Comparison of ENCODE assay signal across 8 cellular contexts in the genomic region with DNA sequence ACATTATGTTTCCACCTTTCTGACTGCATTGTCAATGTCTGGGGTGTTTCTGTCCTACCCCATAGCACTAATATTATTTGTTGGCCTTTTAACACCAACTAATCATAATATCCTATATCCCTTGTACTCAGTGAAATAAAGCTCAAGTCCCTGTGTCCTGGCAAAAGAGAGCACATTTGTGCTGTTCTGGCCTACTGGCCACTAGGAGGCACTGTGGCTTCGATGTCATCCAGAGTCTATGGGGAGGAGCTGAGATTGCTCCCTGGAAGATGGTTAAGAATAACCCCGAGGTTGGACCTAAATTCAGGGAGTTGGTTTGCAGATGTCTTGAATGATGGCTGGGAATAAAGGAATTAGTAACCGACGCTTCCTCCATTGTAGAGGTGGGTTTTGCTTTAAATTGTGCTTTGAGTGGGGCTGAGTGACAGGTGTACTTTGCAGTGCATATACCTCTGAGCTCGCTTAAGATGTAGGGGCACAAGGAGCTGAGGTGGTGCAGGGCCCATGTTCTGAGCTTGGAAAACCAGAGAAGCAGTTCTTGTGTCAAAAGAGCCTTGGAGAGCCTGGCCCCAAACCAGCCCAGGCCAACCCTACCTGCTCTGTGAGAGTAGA.
A peak's percentile ranks its signal among the peaks of the same experiment; 100 is the strongest.
DNase-seq lines count a peak whose midpoint lies in the region; ATAC-seq, FAIRE-seq and TF ChIP-seq lines count a peak whose summit lies in the region.

No MANE protein-coding gene starts in this region.

- H3K27ac Mint-ChIP-seq in astrocyte (ENCODE audit: unreplicated experiment) = peak overlapping the region; percentile 88
- H3K27ac Mint-ChIP-seq in stimulated activated naive CD8-positive, alpha-beta T cell treated with anti-CD3 and anti-CD28 coated beads, Interleukin-15, amount 100 ng/mL, for 72 hours = no peak overlapping the region

- POLR2A ChIA-PET in HepG2 (lab: Yijun Ruan, JAX) = no interaction called here

- ATAC-seq in HG03175 (IDR thresholded peaks at IDR 0.05; ENCODE audit: unreplicated experiment) (peak; percentile 90), SK-N-SH treated with all-trans-retinoic acid at 6 μM for 48 hours (peak; percentile 56), HepG2 (peak; percentile 82)
- peak; percentile 74 for ATAC-seq in stimulated activated naive CD8-positive, alpha-beta T cell treated with anti-CD3 and anti-CD28 coated beads, Interleukin-15, amount 100 ng/mL, for 72 hours

- no peaks in the 10 kb centered on the region for H3K9me3 Mint-ChIP-seq in astrocyte (ENCODE audit: unreplicated experiment)
- H3K9me3 Mint-ChIP-seq in stimulated activated naive CD8-positive, alpha-beta T cell treated with anti-CD3 and anti-CD28 coated beads, Interleukin-15, amount 100 ng/mL, for 72 hours = no peaks in the 10 kb centered on the region

- no peaks in the 10 kb centered on the region for H3K9me3 ChIP-seq in astrocyte (ENCODE audit: insufficient read depth, low read depth, low read length)
- no peaks in the 10 kb centered on the region for H3K9me3 ChIP-seq in HepG2 (ENCODE audit: low read length)
- H3K9me3 ChIP-seq in prostate gland = no peaks in the 10 kb centered on the region

- no peaks in the 10 kb centered on the region for H3K27me3 Mint-ChIP-seq in astrocyte (ENCODE audit: low read depth, unreplicated experiment)
- H3K27me3 Mint-ChIP-seq in stimulated activated naive CD8-positive, alpha-beta T cell treated with anti-CD3 and anti-CD28 coated beads, Interleukin-15, amount 100 ng/mL, for 72 hours = peaks cover 26% of the 10 kb centered on the region

- H3K27me3 ChIP-seq in astrocyte (ENCODE audit: insufficient read depth, low read length) (no peaks in the 10 kb centered on the region), HepG2 (ENCODE audit: control insufficient read depth in 1 of 2, insufficient read depth in 2 of 2, low read length in 2 of 2) (peaks cover 0 to 6% of the 10 kb centered on the region in 2 experiments; a peak in 1 of 5 replicates), prostate gland (replicated peaks; ENCODE audit: insufficient read depth) (no peaks in the 10 kb centered on the region)

- TF ChIP-seq EP300 in HepG2 (IDR thresholded peaks at IDR 0.05; ENCODE audit: low read depth in 2 of 2, low read length in 2 of 2) = no peak
- no peak for TF ChIP-seq EP300 in HepG2 (CRISPR knock-in tag; IDR thresholded peaks at IDR 0.05; ENCODE audit: borderline replicate concordance)

- TF ChIP-seq CTCF in astrocyte (IDR thresholded peaks at IDR 0.05; ENCODE audit: insufficient read depth, low read depth, low read length) = peak; percentile 84
- peak; percentile 55 for TF ChIP-seq CTCF in HepG2 (CRISPR knock-in tag; IDR thresholded peaks at IDR 0.05)
- peak in 2 of 4 experiments; percentile 33 to 43 for TF ChIP-seq CTCF in prostate gland (IDR thresholded peaks at IDR 0.05)

- 38% methylated on average over 5 of the region's 5 CpGs for WGBS in HepG2 (ENCODE audit: low lambda C conversion rate)
- WGBS in prostate gland = 40% methylated on average over 5 of the region's 5 CpGs

- BruUV-seq in HepG2 (replicated peaks; lab: Mats Ljungman, UMichigan) = no TSS peak

- peak overlapping the region; percentile 72 for H3K27ac ChIP-seq in astrocyte (ENCODE audit: low read depth, low read length)
- H3K27ac ChIP-seq in HepG2 (ENCODE audit: extremely low read length, insufficient read depth, low read length) = no peak overlapping the region
- H3K27ac ChIP-seq in prostate gland = no peak overlapping the region

- H2AFZ ChIP-seq in astrocyte (ENCODE audit: low read depth, low read length) = no peak overlapping the region
- no peak overlapping the region for H2AFZ ChIP-seq in HepG2 (ENCODE audit: low read length)

- no peaks in the 10 kb centered on the region for H3K79me2 ChIP-seq in astrocyte (ENCODE audit: insufficient read depth, low read length)
- no peaks in the 10 kb centered on the region for H3K79me2 ChIP-seq in HepG2 (ENCODE audit: insufficient read depth, low read length)

- peaks cover 57% of the 10 kb centered on the region for H3K4me1 Mint-ChIP-seq in astrocyte (ENCODE audit: low read depth, unreplicated experiment)
- peaks cover 5% of the 10 kb centered on the region for H3K4me1 Mint-ChIP-seq in stimulated activated naive CD8-positive, alpha-beta T cell treated with anti-CD3 and anti-CD28 coated beads, Interleukin-15, amount 100 ng/mL, for 72 hours

- TF ChIP-seq RAD21 in HepG2 (CRISPR knock-in tag; IDR thresholded peaks at IDR 0.05) = no peak

- H3K36me3 Mint-ChIP-seq in astrocyte (ENCODE audit: low read depth, unreplicated experiment) = no peaks in the 10 kb centered on the region

- CTCF ChIA-PET in HepG2 (lab: Yijun Ruan, JAX; ENCODE audit: low intra/inter-chr PET ratio, low total read pairs) = no interaction called here

- FAIRE-seq in astrocyte (lab: Jason Lieb, UNC) = no peak
- no peak for FAIRE-seq in HepG2 (lab: Jason Lieb, UNC)

- H3K4me2 ChIP-seq in astrocyte (ENCODE audit: low read length) = peak overlapping the region; percentile 26
- no peak overlapping the region for H3K4me2 ChIP-seq in HepG2 (ENCODE audit: low read depth, low read length)

- H3K4me3 Mint-ChIP-seq in astrocyte (ENCODE audit: unreplicated experiment) = no peak overlapping the region
- peak overlapping the region; percentile 24 to 64 for H3K4me3 Mint-ChIP-seq in stimulated activated naive CD8-positive, alpha-beta T cell treated with anti-CD3 and anti-CD28 coated beads, Interleukin-15, amount 100 ng/mL, for 72 hours

- H3K36me3 ChIP-seq in astrocyte (ENCODE audit: insufficient read depth, low read length) (no peaks in the 10 kb centered on the region), HepG2 (replicated peaks in 1 of 2; ENCODE audit: control insufficient read depth in 1 of 2, insufficient read depth in 2 of 2, low read length in 2 of 2) (no peaks in the 10 kb centered on the region), prostate gland (no peaks in the 10 kb centered on the region)

- H3K4me1 ChIP-seq in astrocyte (ENCODE audit: insufficient read depth, low read length) = peaks cover 58% of the 10 kb centered on the region
- no peaks in the 10 kb centered on the region for H3K4me1 ChIP-seq in HepG2 (ENCODE audit: insufficient read depth, low read length)
- H3K4me1 ChIP-seq in prostate gland (replicated peaks) = no peaks in the 10 kb centered on the region

- DNase-seq in COLO829 (ENCODE audit: low spot score) (peak; percentile 85), GM19240 (ENCODE audit: insufficient read length, low spot score) (peak; percentile 42), astrocyte (ENCODE audit: low read depth) (no peak), HepG2 (ENCODE audit: low spot score) (peak; percentile 22), prostate gland (ENCODE audit: low spot score) (no peak)
- DNase-seq in stimulated activated naive CD8-positive, alpha-beta T cell treated with anti-CD3 and anti-CD28 coated beads, Interleukin-15, amount 100 ng/mL, for 72 hours = peak; percentile 31 to 43

- H4K20me1 ChIP-seq in astrocyte (ENCODE audit: insufficient read depth, low read length) (no peaks in the 10 kb centered on the region), HepG2 (ENCODE audit: insufficient read depth, low read length) (no peaks in the 10 kb centered on the region)

- in situ Hi-C loops in HepG2 (cut with HindIII; ENCODE audit: extremely low pct_ligation_motif_present, low pct_unique_long_range_greater_than_20kb) = no loop called here

- intact Hi-C loops in HepG2 (cut with micrococcal nuclease; ENCODE audit: unreplicated experiment) (no loop called here), prostate gland (cut with DNase I) (no loop called here)

- H3K4me3 ChIP-seq in astrocyte (ENCODE audit: insufficient read depth, low read depth, low read length) (no peak overlapping the region), HepG2 (replicated peaks in 1 of 3; ENCODE audit: insufficient read depth in 1 of 3, low read depth in 2 of 3, low read length in 3 of 3) (no peak overlapping the region), prostate gland (no peak overlapping the region)

- H3K9ac ChIP-seq in astrocyte (ENCODE audit: low read length) = peak overlapping the region; percentile 18
- no peak overlapping the region for H3K9ac ChIP-seq in HepG2 (ENCODE audit: insufficient read depth, low read depth, low read length)

- no peak for TF ChIP-seq POLR2A in HepG2 (IDR thresholded peaks at IDR 0.05; ENCODE audit: insufficient read depth in 1 of 2, low read depth in 2 of 2, low read length in 2 of 2)
- no peak for TF ChIP-seq POLR2A in prostate gland (IDR thresholded peaks at IDR 0.05)

TF ChIP-seq in SK-N-SH treated with all-trans-retinoic acid at 6 μM for 48 hours, 23 proteins besides CTCF, POLR2A, EP300 and RAD21 (continues in another document):
- TF ChIP-seq POU6F1 (CRISPR knock-in tag; IDR thresholded peaks at IDR 0.05; ENCODE audit: borderline replicate concordance, low read depth) (no peak), ZNF70 (CRISPR knock-in tag; IDR thresholded peaks at IDR 0.05) (no peak), PPARA (CRISPR knock-in tag; IDR thresholded peaks at IDR 0.05; ENCODE audit: borderline replicate concordance) (no peak)

TF ChIP-seq in HepG2, 621 proteins besides CTCF, POLR2A, EP300 and RAD21:
- TF ChIP-seq GPBP1L1 (CRISPR knock-in tag; IDR thresholded peaks at IDR 0.05) (no peak), MXI1 (IDR thresholded peaks at IDR 0.05; ENCODE audit: borderline replicate concordance, low read depth, low read length) (no peak), HES4 (CRISPR knock-in tag; IDR thresholded peaks at IDR 0.05; ENCODE audit: borderline replicate concordance) (no peak), CCDC6 (CRISPR knock-in tag; IDR thresholded peaks at IDR 0.05) (no peak), RFXAP (CRISPR knock-in tag; IDR thresholded peaks at IDR 0.05; ENCODE audit: borderline replicate concordance) (no peak)

Comparison
In these comparisons a context has a peak if more than half of its experiments do, and no peak if none do; other contexts are left out.
1. DNase-seq: peak in COLO829 (single experiment), GM19240 (single experiment), HepG2 (single experiment) and stimulated activated naive CD8-positive, alpha-beta T cell treated with anti-CD3 and anti-CD28 coated beads, Interleukin-15, amount 100 ng/mL, for 72 hours (2 of 2); none in astrocyte (single experiment) and prostate gland (single experiment).
2. Peak in every context shown above with its lines, with median percentiles within 50 percentile points of each other: ATAC-seq.